ENCODE assay signal across 8 cellular contexts in genomic region chr6:14743465-14744211, GRCh38.
DNase-seq lines count a peak whose midpoint lies in the region; ATAC-seq lines count a peak whose summit lies in the region.

No MANE protein-coding gene starts in this region.

- peak; percentile 99 for DNase-seq in ELR (ENCODE audit: low read depth)
- DNase-seq in RKO (ENCODE audit: low spot score), result peak; percentile 74
- peak; percentile 78 to 90 for DNase-seq in activated naive CD4-positive, alpha-beta T cell treated with anti-CD3 and anti-CD28 coated beads, Interleukin-2, amount 50 U/mL, for 72 hours (ENCODE audit: low spot score in 2 of 2)
- peak; percentile 96 for DNase-seq in kidney glomerular epithelial cell (lab: John Stamatoyannopoulos, UW)
- DNase-seq in stimulated activated CD8-positive, alpha-beta memory T cell treated with anti-CD3 and anti-CD28 coated beads, Interleukin-15, amount 100 ng/mL, for 24 hours (ENCODE audit: low read depth), result peak; percentile 33
- no peak for DNase-seq in NCI-H2081 (lab: John Stamatoyannopoulos, UW)

- ATAC-seq in activated naive CD4-positive, alpha-beta T cell treated with anti-CD3 and anti-CD28 coated beads, Interleukin-2, amount 50 U/mL, for 72 hours, result peak; percentile 86 to 91
- ATAC-seq in HG02938 (IDR thresholded peaks at IDR 0.05; ENCODE audit: unreplicated experiment), result no peak
- no peak for ATAC-seq in GM18498 (IDR thresholded peaks at IDR 0.05; ENCODE audit: unreplicated experiment)

- H3K27ac Mint-ChIP-seq in activated naive CD4-positive, alpha-beta T cell treated with anti-CD3 and anti-CD28 coated beads, Interleukin-2, amount 50 U/mL, for 72 hours, result peak overlapping the region; percentile 99 to 100

- H3K36me3 Mint-ChIP-seq in activated naive CD4-positive, alpha-beta T cell treated with anti-CD3 and anti-CD28 coated beads, Interleukin-2, amount 50 U/mL, for 72 hours, result peaks cover 55 to 61% of the 10 kb centered on the region in 2 donors

- H3K9me3 Mint-ChIP-seq in activated naive CD4-positive, alpha-beta T cell treated with anti-CD3 and anti-CD28 coated beads, Interleukin-2, amount 50 U/mL, for 72 hours, result peaks cover 42 to 45% of the 10 kb centered on the region in 2 donors

Comparison
In these comparisons a context has a peak if more than half of its experiments do, and no peak if none do; other contexts are left out.
1. DNase-seq: peak in ELR (single experiment), RKO (single experiment), activated naive CD4-positive, alpha-beta T cell treated with anti-CD3 and anti-CD28 coated beads, Interleukin-2, amount 50 U/mL, for 72 hours (2 of 2), kidney glomerular epithelial cell (single experiment) and stimulated activated CD8-positive, alpha-beta memory T cell treated with anti-CD3 and anti-CD28 coated beads, Interleukin-15, amount 100 ng/mL, for 24 hours (single experiment); none in NCI-H2081 (0 of 2).
2. ATAC-seq: peak in activated naive CD4-positive, alpha-beta T cell treated with anti-CD3 and anti-CD28 coated beads, Interleukin-2, amount 50 U/mL, for 72 hours (2 of 2); none in HG02938 (single experiment) and GM18498 (single experiment).